Comparison of ENCODE assay signal across 8 cellular contexts in genomic region chr1:113784104-113784779, GRCh38. TPM values are rescaled to one million over a fixed set of nuclear protein-coding genes. Genes with fewer than 3 reads are reported as not detected.
DNase-seq lines count a peak whose midpoint lies in the region; ATAC-seq and TF ChIP-seq lines count a peak whose summit lies in the region.

No MANE protein-coding gene starts in this region.

- no peaks in the 10 kb centered on the region; the same call in 1 of the 2 replicates for H4K20me1 ChIP-seq in SU-DHL-6 (ENCODE audit: low read depth, low read length)

- H3K4me3 ChIP-seq in SU-DHL-6 (ENCODE audit: insufficient read depth, low read length, poor library complexity, severe bottlenecking) (no peak overlapping the region), left lung (no peak overlapping the region)

- H2AFZ ChIP-seq in SU-DHL-6 (ENCODE audit: low read depth, low read length, severe bottlenecking): peak overlapping the region; percentile 10

- H3K9me2 ChIP-seq in SU-DHL-6 (replicated peaks; ENCODE audit: insufficient read depth, low read length): no peaks in the 10 kb centered on the region

- ATAC-seq in GM19023 (IDR thresholded peaks at IDR 0.05; ENCODE audit: unreplicated experiment) (peak; percentile 72), HG02798 (IDR thresholded peaks at IDR 0.05; ENCODE audit: poor library complexity, unreplicated experiment) (peak; percentile 73), left lung (peak; percentile 50)

- intact Hi-C loops in left lung (cut with DNase I): no loop called here

- peak overlapping the region; percentile 52 for H3K4me2 ChIP-seq in SU-DHL-6 (ENCODE audit: low read depth, low read length, poor library complexity, severe bottlenecking)

- H3K9me3 ChIP-seq in SU-DHL-6 (ENCODE audit: insufficient read depth, low read length): no peaks in the 10 kb centered on the region
- no peaks in the 10 kb centered on the region for H3K9me3 ChIP-seq in left lung

- H3K79me2 ChIP-seq in SU-DHL-6 (ENCODE audit: insufficient read depth, low read length): peaks cover 47% of the 10 kb centered on the region

- H3K27ac ChIP-seq in SU-DHL-6 (ENCODE audit: low read depth, low read length) (peak overlapping the region; percentile 61), left lung (peak overlapping the region in 1 of 2 donors; percentile 87)

- peaks cover 34 to 79% of the 10 kb centered on the region in 2 donors for H3K4me1 ChIP-seq in left lung

- H3K9ac ChIP-seq in SU-DHL-6 (ENCODE audit: low read length): no peak overlapping the region; the same call in 1 of the 2 replicates

- H3F3A ChIP-seq in SU-DHL-6 (ENCODE audit: insufficient read depth): 0 out of 2 replicates have a peak, but pooled peaks cover 13% of the 10 kb centered on the region

- DNase-seq in left lung (no peak), RKO (ENCODE audit: low spot score) (no peak), NCI-H774 (lab: John Stamatoyannopoulos, UW) (no peak), GOT3 (lab: John Stamatoyannopoulos, UW) (no peak), UCSD-AML1 (lab: John Stamatoyannopoulos, UW; ENCODE audit: unreplicated experiment) (no peak)

- TF ChIP-seq CTCF in SU-DHL-6 (IDR thresholded peaks at IDR 0.05; ENCODE audit: insufficient read depth, low read length, poor library complexity, severe bottlenecking) (no peak), left lung (IDR thresholded peaks at IDR 0.05) (no peak)

- no peaks in the 10 kb centered on the region for H3K27me3 ChIP-seq in SU-DHL-6 (ENCODE audit: low read length)
- H3K27me3 ChIP-seq in left lung: no peaks in the 10 kb centered on the region

- no peaks in the 10 kb centered on the region for H3K36me3 ChIP-seq in SU-DHL-6 (ENCODE audit: low read length)
- H3K36me3 ChIP-seq in left lung: no peaks in the 10 kb centered on the region

RNA-seq across cellular contexts. Expression of gene PHTF1, which starts 25.0 kb away (rescaled TPM):
- total RNA-seq in left lung: 10 to 100 TPM; 25.7 to 36.1 TPM

RNA-seq across cellular contexts. Expression of gene RSBN1, which starts 28.0 kb away (rescaled TPM):
- total RNA-seq in left lung: 10 to 100 TPM; 15.6 to 19.5 TPM
